29 cellular contexts compared by ENCODE assay signal in the genomic region with DNA sequence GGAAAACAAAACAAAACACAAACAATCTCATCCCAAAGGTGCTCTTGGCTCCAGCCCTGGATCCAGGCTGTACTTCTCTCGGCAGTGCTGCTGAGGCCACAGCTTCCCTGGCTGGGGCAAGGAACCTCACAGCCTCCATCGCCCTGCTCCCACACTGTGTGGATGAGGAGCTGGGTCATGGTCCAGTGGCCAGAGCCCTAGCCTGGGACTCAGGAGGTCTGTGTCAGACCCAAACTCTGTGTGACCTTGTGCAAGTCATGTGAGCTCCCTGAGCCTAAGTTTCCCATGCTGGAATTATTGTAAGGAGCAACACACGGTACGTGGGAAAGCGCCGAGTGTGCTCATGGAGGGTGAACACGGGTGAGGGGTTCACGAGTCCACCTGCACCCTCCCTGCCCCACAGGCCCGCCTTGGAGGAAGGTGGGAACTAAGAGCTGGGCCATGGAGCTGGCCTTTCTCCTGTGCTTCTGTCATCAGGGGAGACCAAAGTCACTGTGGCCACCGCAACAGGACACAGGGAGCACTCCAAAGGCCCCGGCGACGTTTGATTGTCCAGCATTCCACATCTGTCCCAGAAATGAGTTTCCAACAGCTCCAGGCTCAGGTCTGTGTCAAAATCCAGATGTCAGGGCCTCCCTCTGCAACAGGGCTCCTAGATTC. TPM values are rescaled to one million over a fixed set of nuclear protein-coding genes. Genes with fewer than 3 reads are reported as not detected.
DNase-seq lines count a peak whose midpoint lies in the region; ATAC-seq and TF ChIP-seq lines count a peak whose summit lies in the region.
"Had no signal": no experiment of that assay in that cellular context is flagged by ENCODE, and none has a peak within 500 bp of the region (broad histone marks: within the 10 kb centered on the region; RNA-seq: fewer than 3 reads in every experiment).

No MANE protein-coding gene starts in this region.

- no peaks in the 10 kb centered on the region for H3F3A ChIP-seq in neural progenitor cell (ENCODE audit: low read depth)

- H4K20me1 ChIP-seq in neural progenitor cell (ENCODE audit: low read depth): no peaks in the 10 kb centered on the region

- ATAC-seq in HG02763 (IDR thresholded peaks at IDR 0.05; ENCODE audit: unreplicated experiment) (no peak), HG02970 (IDR thresholded peaks at IDR 0.05; ENCODE audit: low FRiP score, unreplicated experiment) (no peak)
- ATAC-seq: activated CD4-positive, CD25-positive, alpha-beta regulatory T cell treated with anti-CD3 and anti-CD28 coated beads, Interleukin-2, amount 50 U/mL, for 24 hours; effector memory CD8-positive, alpha-beta T cell; esophagus mucosa; foreskin keratinocyte had no signal

- H2AFZ ChIP-seq in neural progenitor cell (replicated peaks): peak overlapping the region; percentile 10

- POLR2A ChIA-PET in RWPE1 (lab: Yijun Ruan, JAX; ENCODE audit: low non-redundant PET): no interaction called here

- no peak for TF ChIP-seq CTCF in RWPE1 (conservative IDR thresholded peaks at IDR 0.05; ENCODE audit: low read depth)
- no peak for TF ChIP-seq CTCF in endodermal cell (conservative IDR thresholded peaks at IDR 0.05)
- TF ChIP-seq CTCF in neural progenitor cell (IDR thresholded peaks at IDR 0.05): no peak
- TF ChIP-seq CTCF in thyroid gland (IDR thresholded peaks at IDR 0.05): no peak
- TF ChIP-seq CTCF in BE2C (IDR thresholded peaks at IDR 0.05; ENCODE audit: low read depth, low read length): no peak

- 94 to 96% methylated on average over 4 to 13 of the region's 13 CpGs for WGBS in endodermal cell (ENCODE audit: insufficient coverage in 1 of 2, insufficient read length in 1 of 2), 2 experiments
- 87 to 89% methylated on average over 13 of the region's 13 CpGs for WGBS in thyroid gland, 2 donors

- H3K9me3 Mint-ChIP-seq in endodermal cell: no peaks in the 10 kb centered on the region
- no peaks in the 10 kb centered on the region for H3K9me3 Mint-ChIP-seq in neural progenitor cell
- H3K9me3 Mint-ChIP-seq: activated CD4-positive, alpha-beta memory T cell treated with anti-CD3 and anti-CD28 coated beads for 36 hours; activated naive CD4-positive, alpha-beta T cell treated with anti-CD3 and anti-CD28 coated beads, Interleukin-2, amount 10 ng/mL, durations not matched to agents 7 days and 5 days; effector memory CD8-positive, alpha-beta T cell; naive B cell had no signal

- TF ChIP-seq POLR2A in thyroid gland (IDR thresholded peaks at IDR 0.05): no peak

- H3K27me3 Mint-ChIP-seq in endodermal cell (ENCODE audit: insufficient read depth): no peaks in the 10 kb centered on the region
- peaks cover 4% of the 10 kb centered on the region for H3K27me3 Mint-ChIP-seq in neural progenitor cell (ENCODE audit: insufficient read depth, low read depth)
- H3K27me3 Mint-ChIP-seq: activated CD4-positive, alpha-beta memory T cell treated with anti-CD3 and anti-CD28 coated beads for 36 hours; effector memory CD8-positive, alpha-beta T cell; naive B cell had no signal

- intact Hi-C loops in thyroid gland (cut with DNase I): no loop called here

- DNase-seq in RWPE1 (ENCODE audit: low spot score) (no peak), endodermal cell (peak; percentile 45), neural progenitor cell (ENCODE audit: low spot score) (no peak), thyroid gland (no peak), BE2C (no peak)
- DNase-seq: activated CD4-positive, alpha-beta memory T cell treated with anti-CD3 and anti-CD28 coated beads for 36 hours; activated CD8-positive, alpha-beta memory T cell treated with anti-CD3 and anti-CD28 coated beads, Interleukin-2, amount 50 U/mL, for 4 hours; activated naive CD4-positive, alpha-beta T cell treated with anti-CD3 and anti-CD28 coated beads, Interleukin-2, amount 10 ng/mL, durations not matched to agents 7 days and 5 days; amniotic stem cell; Calu3; colonic mucosa; effector memory CD8-positive, alpha-beta T cell; foreskin keratinocyte; H7; KBM-7; mesendoderm; naive B cell; NCI-H1105 treated with DMSO at 0.1 percent for 48 hours; NCI-H446 treated with DMSO at 0.1 percent for 48 hours; NCI-H82; ovary; stimulated activated CD4-positive, alpha-beta T cell treated with anti-CD3 and anti-CD28 coated beads, Interleukin-2, amount 100 ng/mL, for 24 hours; T-helper 1 cell had no signal

- no peak overlapping the region for H3K4me2 ChIP-seq in neural progenitor cell

- H3K36me3 Mint-ChIP-seq in endodermal cell (ENCODE audit: low read depth): no peaks in the 10 kb centered on the region
- H3K36me3 Mint-ChIP-seq in neural progenitor cell: no peaks in the 10 kb centered on the region
- H3K36me3 Mint-ChIP-seq: activated CD4-positive, alpha-beta memory T cell treated with anti-CD3 and anti-CD28 coated beads for 36 hours; activated naive CD4-positive, alpha-beta T cell treated with anti-CD3 and anti-CD28 coated beads, Interleukin-2, amount 10 ng/mL, durations not matched to agents 7 days and 5 days; naive B cell had no signal

- no peak overlapping the region for H3K9ac ChIP-seq in endodermal cell (ENCODE audit: extremely low read depth, low read length, poor library complexity, severe bottlenecking)
- no peak overlapping the region for H3K9ac ChIP-seq in neural progenitor cell

- H3K4me1 ChIP-seq in endodermal cell (ENCODE audit: control insufficient read depth, insufficient read depth, low read length) (peaks cover 2% of the 10 kb centered on the region), neural progenitor cell (peaks cover 10% of the 10 kb centered on the region), thyroid gland (peaks cover 44 to 52% of the 10 kb centered on the region in 2 donors), BE2C (no peaks in the 10 kb centered on the region)
- H3K4me1 ChIP-seq: colonic mucosa had no signal

- CTCF ChIA-PET in RWPE1 (lab: Yijun Ruan, JAX): no interaction called here

- H3K27me3 ChIP-seq in endodermal cell (ENCODE audit: control insufficient read depth, insufficient read depth, low read length, poor library complexity, severe bottlenecking): no peaks in the 10 kb centered on the region
- no peaks in the 10 kb centered on the region for H3K27me3 ChIP-seq in neural progenitor cell
- H3K27me3 ChIP-seq in thyroid gland: no peaks in the 10 kb centered on the region
- H3K27me3 ChIP-seq in BE2C: no peaks in the 10 kb centered on the region
- H3K27me3 ChIP-seq: colonic mucosa, foreskin keratinocyte, ovary, right atrium auricular region had no signal

- H3K27ac Mint-ChIP-seq in endodermal cell (peak overlapping the region; percentile 52), neural progenitor cell (no peak overlapping the region)
- H3K27ac Mint-ChIP-seq: activated CD4-positive, alpha-beta memory T cell treated with anti-CD3 and anti-CD28 coated beads for 36 hours; activated naive CD4-positive, alpha-beta T cell treated with anti-CD3 and anti-CD28 coated beads, Interleukin-2, amount 10 ng/mL, durations not matched to agents 7 days and 5 days had no signal

- H3K4me3 ChIP-seq in endodermal cell (ENCODE audit: low read length) (no peak overlapping the region), neural progenitor cell (no peak overlapping the region), thyroid gland (replicated peaks in 1 of 3) (no peak overlapping the region), BE2C (ENCODE audit: low read depth, low read length) (no peak overlapping the region)
- H3K4me3 ChIP-seq: colonic mucosa, ovary, right atrium auricular region had no signal

- peaks cover 3% of the 10 kb centered on the region for H3K4me1 Mint-ChIP-seq in endodermal cell
- H3K4me1 Mint-ChIP-seq in neural progenitor cell: peaks cover 6% of the 10 kb centered on the region
- H3K4me1 Mint-ChIP-seq: activated naive CD4-positive, alpha-beta T cell treated with anti-CD3 and anti-CD28 coated beads, Interleukin-2, amount 10 ng/mL, durations not matched to agents 7 days and 5 days had no signal

- H3K9me3 ChIP-seq in endodermal cell (ENCODE audit: control insufficient read depth, low read length): no peaks in the 10 kb centered on the region
- no peaks in the 10 kb centered on the region for H3K9me3 ChIP-seq in neural progenitor cell (ENCODE audit: low read depth)
- no peaks in the 10 kb centered on the region for H3K9me3 ChIP-seq in thyroid gland
- H3K9me3 ChIP-seq in BE2C: no peaks in the 10 kb centered on the region
- H3K9me3 ChIP-seq: colonic mucosa, ovary, right atrium auricular region had no signal

- no peaks in the 10 kb centered on the region for H3K79me2 ChIP-seq in neural progenitor cell (ENCODE audit: low read depth)

- no peak overlapping the region for H3K4me3 Mint-ChIP-seq in endodermal cell
- no peak overlapping the region for H3K4me3 Mint-ChIP-seq in neural progenitor cell
- H3K4me3 Mint-ChIP-seq: activated CD4-positive, alpha-beta memory T cell treated with anti-CD3 and anti-CD28 coated beads for 36 hours; activated naive CD4-positive, alpha-beta T cell treated with anti-CD3 and anti-CD28 coated beads, Interleukin-2, amount 10 ng/mL, durations not matched to agents 7 days and 5 days; CD14-positive monocyte; effector memory CD8-positive, alpha-beta T cell; naive B cell had no signal

- H3K27ac ChIP-seq in RWPE1: peak overlapping the region; percentile 83
- no peak overlapping the region for H3K27ac ChIP-seq in endodermal cell (ENCODE audit: low read depth, low read length)
- no peak overlapping the region for H3K27ac ChIP-seq in neural progenitor cell
- peak overlapping the region; percentile 62 to 68 (median 63) for H3K27ac ChIP-seq in thyroid gland
- H3K27ac ChIP-seq: colonic mucosa, foreskin keratinocyte, ovary had no signal

- H3K36me3 ChIP-seq in endodermal cell (ENCODE audit: control insufficient read depth, insufficient read depth, low read length) (no peaks in the 10 kb centered on the region), neural progenitor cell (no peaks in the 10 kb centered on the region), thyroid gland (no peaks in the 10 kb centered on the region), BE2C (no peaks in the 10 kb centered on the region)
- H3K36me3 ChIP-seq: colonic mucosa, ovary, right atrium auricular region had no signal

RNA-seq across cellular contexts. Expression of gene SMU1, which starts 26.2 kb away (rescaled TPM):
- total RNA-seq in endodermal cell: 10 to 100 TPM; 25.0 to 28.7 TPM
- 19.6 TPM for polyA plus RNA-seq in endodermal cell (2013, experiment 1 of 2)
- polyA plus RNA-seq in endodermal cell (2013, experiment 2 of 2): 18.3 TPM
- total RNA-seq in neural progenitor cell (ENCODE audit: low replicate concordance): 28.6 and 34.9 TPM in 2 replicates
- total RNA-seq in thyroid gland: 10 to 100 TPM; 19.8 to 24.2 (median 22.1) TPM
- polyA plus RNA-seq in BE2C (2012; ENCODE audit: insufficient read depth, insufficient read length, low read depth): 11.1 TPM

Comparison
In these comparisons a context has a peak if more than half of its experiments do, and no peak if none do; other contexts are left out.
1. H3K27ac ChIP-seq: peak in RWPE1 (single experiment) and thyroid gland (3 of 3); none in endodermal cell (single experiment) and neural progenitor cell (single experiment).